Comparison of ENCODE assay signal across 8 cellular contexts in genomic region chr22:40238425-40239344, GRCh38.
DNase-seq lines count a peak whose midpoint lies in the region; TF ChIP-seq lines count a peak whose summit lies in the region.

No MANE protein-coding gene starts in this region.

- H3K9me3 Mint-ChIP-seq in immature natural killer cell: no peaks in the 10 kb centered on the region
- no peaks in the 10 kb centered on the region for H3K9me3 Mint-ChIP-seq in type B pancreatic cell

- H3K36me3 Mint-ChIP-seq in immature natural killer cell: peaks cover 0 to 5% (median 3%) of the 10 kb centered on the region in 3 donors
- H3K36me3 Mint-ChIP-seq in type B pancreatic cell: peaks cover 22% of the 10 kb centered on the region

- peak overlapping the region in 4 of 5 donors; percentile 4 to 34 (median 18) for H3K4me3 Mint-ChIP-seq in immature natural killer cell
- H3K4me3 Mint-ChIP-seq in type B pancreatic cell: no peak overlapping the region

- H3K27ac Mint-ChIP-seq in immature natural killer cell (peak overlapping the region; percentile 11 to 60 (median 22)), type B pancreatic cell (peak overlapping the region; percentile 47)

- TF ChIP-seq CTCF in type B pancreatic cell (conservative IDR thresholded peaks at IDR 0.05): no peak

- peak; percentile 67 for DNase-seq in activated effector memory CD4-positive, alpha-beta T cell treated with anti-CD3 and anti-CD28 coated beads, Interleukin-2, amount 50 U/mL, for 16 hours
- DNase-seq in activated effector memory CD4-positive, alpha-beta T cell treated with Interleukin-2 at 50 U/mL for 16 hours: no peak
- DNase-seq in amniotic epithelial cell (ENCODE audit: low read depth) (peak; percentile 85), immature natural killer cell (no peak), type B pancreatic cell (ENCODE audit: extremely low spot score, unreplicated experiment) (no peak), NCI-H1436 treated with DMSO at 0.1 percent for 48 hours (lab: John Stamatoyannopoulos, UW) (no peak), G401 (ENCODE audit: low spot score) (no peak)
- no peak for DNase-seq in stimulated activated CD8-positive, alpha-beta memory T cell treated with anti-CD3 and anti-CD28 coated beads, Interleukin-4, amount 100 ng/mL, for 48 hours

- H3K4me1 Mint-ChIP-seq in immature natural killer cell (peaks cover 82 to 93% of the 10 kb centered on the region in 2 donors), type B pancreatic cell (ENCODE audit: unreplicated experiment) (peaks cover 51% of the 10 kb centered on the region)

- in situ Hi-C loops in G401 (cut with HindIII; ENCODE audit: low sequenced_read_pairs): no loop called here

- H3K27me3 Mint-ChIP-seq in immature natural killer cell (ENCODE audit: low read depth in 3 of 3) (peaks cover 0 to 6% (median 2%) of the 10 kb centered on the region in 3 donors), type B pancreatic cell (no peaks in the 10 kb centered on the region)

Comparison
In these comparisons a context has a peak if more than half of its experiments do, and no peak if none do; other contexts are left out.
1. DNase-seq: peak in activated effector memory CD4-positive, alpha-beta T cell treated with anti-CD3 and anti-CD28 coated beads, Interleukin-2, amount 50 U/mL, for 16 hours (single experiment) and amniotic epithelial cell (single experiment); none in activated effector memory CD4-positive, alpha-beta T cell treated with Interleukin-2 at 50 U/mL for 16 hours (single experiment), immature natural killer cell (0 of 3), type B pancreatic cell (single experiment), NCI-H1436 treated with DMSO at 0.1 percent for 48 hours (single experiment), G401 (single experiment) and stimulated activated CD8-positive, alpha-beta memory T cell treated with anti-CD3 and anti-CD28 coated beads, Interleukin-4, amount 100 ng/mL, for 48 hours (single experiment).